20 cellular contexts compared by ENCODE assay signal in the genomic region with DNA sequence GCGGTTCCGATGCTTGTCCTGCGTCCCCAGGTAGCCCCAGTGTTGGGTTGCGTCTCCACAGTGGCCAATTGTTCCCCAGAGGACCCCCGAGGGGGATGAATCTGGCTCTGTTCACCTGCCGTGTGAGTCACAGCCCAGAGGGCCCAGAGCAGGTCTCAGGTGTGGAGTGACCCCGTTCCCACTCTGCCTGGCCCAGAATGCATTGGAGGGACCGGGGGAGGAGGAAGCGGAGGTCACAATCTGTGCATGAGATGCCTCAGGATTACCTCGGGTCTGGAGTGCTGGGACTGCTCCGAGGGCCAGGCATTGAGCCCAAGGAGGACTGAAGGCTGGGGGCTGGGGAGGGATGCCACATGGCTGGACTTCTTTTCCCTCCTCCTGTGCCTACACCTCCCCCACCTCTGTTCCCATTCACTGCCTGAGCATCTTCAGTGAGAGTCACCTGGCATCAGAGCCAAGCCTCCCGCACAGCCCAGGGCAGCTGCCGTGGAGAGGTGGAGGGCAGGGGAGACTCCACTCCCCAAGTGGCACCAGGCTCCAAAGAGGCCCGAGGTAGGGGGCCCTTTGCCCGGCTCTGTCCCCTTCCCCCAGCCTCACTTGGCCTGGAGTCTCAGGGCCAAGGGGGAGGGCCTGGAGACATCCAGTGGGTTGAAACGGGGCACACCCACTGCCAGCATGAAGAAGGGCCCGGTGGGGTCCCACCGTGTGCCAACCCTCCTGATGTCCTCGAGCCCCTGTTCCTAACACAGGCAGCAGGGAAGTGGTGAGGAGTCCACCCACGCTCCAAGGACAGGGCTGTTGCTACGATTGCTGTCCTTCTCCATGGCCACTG.
"Had no signal": no experiment of that assay in that cellular context is flagged by ENCODE, and none has a peak within 500 bp of the region (broad histone marks: within the 10 kb centered on the region; RNA-seq: fewer than 3 reads in every experiment).

No MANE protein-coding gene starts in this region.

- H3K9me3 ChIP-seq: breast epithelium, esophagus squamous epithelium, gastrocnemius medialis, prostate gland had no signal

- DNase-seq: activated CD8-positive, alpha-beta memory T cell treated with anti-CD3 and anti-CD28 coated beads for 24 hours; activated CD8-positive, alpha-beta memory T cell treated with anti-CD3 and anti-CD28 coated beads, Interleukin-2, amount 50 U/mL, for 4 hours; activated naive CD4-positive, alpha-beta T cell treated with Interleukin-2 at 50 U/mL for 16 hours; activated naive CD8-positive, alpha-beta T cell treated with anti-CD3 and anti-CD28 coated beads for 36 hours; activated T-cell treated with anti-CD3 and anti-CD28 coated beads, Interleukin-2, amount 50 U/mL, for 24 hours; esophagus squamous epithelium; gastrocnemius medialis; hypothalamus; mesendoderm; stimulated activated CD4-positive, alpha-beta T cell treated with anti-CD3 and anti-CD28 coated beads, Interleukin-4, amount 100 ng/mL, for 24 hours; stimulated activated naive CD4-positive, alpha-beta T cell treated with Interleukin-2 at 50 U/mL for 16 hours; T-helper 1 cell; T-helper 9 cell had no signal

- H3K9me3 Mint-ChIP-seq: activated naive CD8-positive, alpha-beta T cell treated with anti-CD3 and anti-CD28 coated beads for 36 hours; activated T-cell treated with anti-CD3 and anti-CD28 coated beads, Interleukin-2, amount 50 U/mL, for 24 hours; activated T-helper 17 cell treated with anti-CD3 and anti-CD28 coated beads, Interleukin-2, amount 50 U/mL, for 72 hours; naive thymus-derived CD8-positive, alpha-beta T cell; neural progenitor cell; WTC11 had no signal

- H2AFZ ChIP-seq: neural progenitor cell had no signal

- H3K27ac ChIP-seq: breast epithelium, coronary artery, esophagus squamous epithelium, gastrocnemius medialis, neural progenitor cell, prostate gland had no signal

- H3K4me3 ChIP-seq: breast epithelium, coronary artery, esophagus squamous epithelium, gastrocnemius medialis, neural progenitor cell, prostate gland had no signal

- H3K4me1 ChIP-seq: breast epithelium, esophagus squamous epithelium, neural progenitor cell, prostate gland had no signal

- H3K4me2 ChIP-seq: neural progenitor cell had no signal

- H3K36me3 Mint-ChIP-seq: activated naive CD8-positive, alpha-beta T cell treated with anti-CD3 and anti-CD28 coated beads for 36 hours; naive thymus-derived CD8-positive, alpha-beta T cell; neural progenitor cell; WTC11 had no signal

- ATAC-seq: activated T-helper 17 cell treated with anti-CD3 and anti-CD28 coated beads, Interleukin-2, amount 50 U/mL, for 72 hours; gastrocnemius medialis; naive thymus-derived CD8-positive, alpha-beta T cell; WTC11 had no signal

- H3K4me3 Mint-ChIP-seq: activated naive CD8-positive, alpha-beta T cell treated with anti-CD3 and anti-CD28 coated beads for 36 hours; activated T-cell treated with anti-CD3 and anti-CD28 coated beads, Interleukin-2, amount 50 U/mL, for 24 hours; activated T-helper 17 cell treated with anti-CD3 and anti-CD28 coated beads, Interleukin-2, amount 50 U/mL, for 72 hours; naive thymus-derived CD8-positive, alpha-beta T cell; neural progenitor cell; WTC11 had no signal

- H3K36me3 ChIP-seq: breast epithelium, esophagus squamous epithelium, gastrocnemius medialis, neural progenitor cell, prostate gland had no signal

- H3K27me3 Mint-ChIP-seq: activated naive CD8-positive, alpha-beta T cell treated with anti-CD3 and anti-CD28 coated beads for 36 hours had no signal

- H3K27me3 ChIP-seq: gastrocnemius medialis, neural progenitor cell had no signal

- H3K27ac Mint-ChIP-seq: activated naive CD8-positive, alpha-beta T cell treated with anti-CD3 and anti-CD28 coated beads for 36 hours; activated T-cell treated with anti-CD3 and anti-CD28 coated beads, Interleukin-2, amount 50 U/mL, for 24 hours; activated T-helper 17 cell treated with anti-CD3 and anti-CD28 coated beads, Interleukin-2, amount 50 U/mL, for 72 hours; naive thymus-derived CD8-positive, alpha-beta T cell; neural progenitor cell; WTC11 had no signal

- H3K4me1 Mint-ChIP-seq: activated naive CD8-positive, alpha-beta T cell treated with anti-CD3 and anti-CD28 coated beads for 36 hours; activated T-helper 17 cell treated with anti-CD3 and anti-CD28 coated beads, Interleukin-2, amount 50 U/mL, for 72 hours; naive thymus-derived CD8-positive, alpha-beta T cell had no signal
